8 cellular contexts compared by ENCODE assay signal in the genomic region with DNA sequence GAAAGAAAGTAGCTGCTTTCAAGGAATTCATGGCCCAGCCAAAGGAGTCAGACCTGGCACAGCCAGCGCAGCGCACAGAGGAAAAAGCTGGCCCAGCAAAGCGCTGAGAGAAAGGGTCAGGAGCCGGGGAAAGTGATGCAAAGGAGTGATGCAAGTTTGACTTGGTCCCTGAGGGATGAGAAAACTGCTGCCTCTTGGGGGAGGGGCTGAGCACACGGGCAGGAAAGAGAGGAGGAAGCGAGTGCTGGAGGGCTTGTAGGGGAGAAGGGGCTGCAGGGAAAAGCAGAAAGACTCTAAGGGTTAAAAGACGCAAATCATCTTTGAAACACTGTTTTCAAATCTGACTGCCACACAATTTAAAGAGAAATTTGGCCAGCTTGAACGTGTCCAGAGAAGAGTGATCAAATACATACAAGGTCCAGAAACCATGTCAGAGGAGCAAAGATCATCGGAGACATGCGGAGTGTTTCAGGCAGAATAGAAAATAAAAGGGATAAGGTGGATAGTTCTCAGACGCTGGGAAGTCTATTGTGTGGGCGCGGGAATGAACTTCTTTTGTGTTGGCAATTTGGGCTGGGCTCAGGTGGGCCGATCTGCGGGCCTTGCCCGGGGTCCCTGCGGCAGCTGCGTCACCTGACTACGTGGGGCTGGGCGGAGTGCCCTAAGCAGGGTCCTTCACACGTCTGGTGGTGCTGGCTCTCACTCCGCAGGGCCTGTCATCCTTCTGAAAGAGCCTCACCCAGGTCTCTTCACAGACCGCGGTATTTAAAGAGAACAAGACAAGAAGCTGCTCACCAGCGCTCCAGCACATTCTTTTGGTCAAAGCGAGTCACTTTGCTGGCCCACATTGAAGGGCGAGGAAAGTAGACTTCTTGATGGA. TPM values are rescaled to one million over a fixed set of nuclear protein-coding genes. Genes with fewer than 3 reads are reported as not detected.
DNase-seq lines count a peak whose midpoint lies in the region; ATAC-seq, FAIRE-seq and TF ChIP-seq lines count a peak whose summit lies in the region.
"Had no signal": no experiment of that assay in that cellular context is flagged by ENCODE, and none has a peak within 500 bp of the region (broad histone marks: within the 10 kb centered on the region; RNA-seq: fewer than 3 reads in every experiment).

No MANE protein-coding gene starts in this region.

- H3K27ac ChIP-seq in HUES6 (ENCODE audit: low read depth, low read length), result no peak overlapping the region
- H3K27ac ChIP-seq in subcutaneous abdominal adipose tissue (ENCODE audit: low read depth, low read length), result peak overlapping the region; percentile 35

- no peak for FAIRE-seq in bronchial epithelial cell (lab: Jason Lieb, UNC)
- peak; percentile 41 for FAIRE-seq in islet of Langerhans (lab: Jason Lieb, UNC)

- no peak for TF ChIP-seq CTCF in bronchial epithelial cell (IDR thresholded peaks at IDR 0.05; ENCODE audit: insufficient read depth, low read length, severe bottlenecking)

- peak; percentile 21 for DNase-seq in bronchial epithelial cell (ENCODE audit: low read depth)
- DNase-seq in mucosa of gallbladder (ENCODE audit: low spot score), result no peak
- DNase-seq in stimulated activated naive CD4-positive, alpha-beta T cell (lab: John Stamatoyannopoulos, UW), result no peak
- DNase-seq: cortex of kidney had no signal

- no peaks in the 10 kb centered on the region; the same call in 1 of the 2 replicates for H3K27me3 ChIP-seq in HUES6 (ENCODE audit: control insufficient read depth, insufficient read depth, low read length)
- no peaks in the 10 kb centered on the region for H3K27me3 ChIP-seq in bronchial epithelial cell (ENCODE audit: control insufficient read depth, insufficient read depth, low read length)
- no peaks in the 10 kb centered on the region for H3K27me3 ChIP-seq in subcutaneous abdominal adipose tissue (ENCODE audit: control insufficient read depth in 5 of 5, insufficient read depth in 4 of 5, low read length in 5 of 5)

- H3K9me3 ChIP-seq in HUES6 (ENCODE audit: control insufficient read depth, insufficient read depth, low read depth, low read length) (no peaks in the 10 kb centered on the region), subcutaneous abdominal adipose tissue (ENCODE audit: control insufficient read depth in 5 of 5, low read length in 5 of 5) (no peaks in the 10 kb centered on the region)

- H3K4me3 ChIP-seq in HUES6 (ENCODE audit: low read depth, low read length) (peak overlapping the region; percentile 65), bronchial epithelial cell (ENCODE audit: low read depth, low read length) (no peak overlapping the region), subcutaneous abdominal adipose tissue (ENCODE audit: low read depth in 1 of 5, low read length in 5 of 5) (peak overlapping the region; percentile 13 to 60 (median 51))

- H3K36me3 ChIP-seq in HUES6 (ENCODE audit: control insufficient read depth, insufficient read depth, low read length) (no peaks in the 10 kb centered on the region), bronchial epithelial cell (ENCODE audit: control insufficient read depth, insufficient read depth, low read length) (no peaks in the 10 kb centered on the region), subcutaneous abdominal adipose tissue (ENCODE audit: control insufficient read depth in 5 of 5, insufficient read depth in 5 of 5, low read length in 5 of 5) (peaks cover 0 to 14% (median 8%) of the 10 kb centered on the region in 5 donors)

- H3K4me1 ChIP-seq in HUES6 (ENCODE audit: control insufficient read depth, insufficient read depth, low read length) (peaks cover 18% of the 10 kb centered on the region), subcutaneous abdominal adipose tissue (ENCODE audit: control insufficient read depth in 5 of 5, insufficient read depth in 5 of 5, low read length in 5 of 5) (peaks cover 3 to 14% (median 13%) of the 10 kb centered on the region in 5 donors)

- no peak for ATAC-seq in GM21717 (IDR thresholded peaks at IDR 0.05; ENCODE audit: unreplicated experiment)

- peak overlapping the region; percentile 53 for H3K9ac ChIP-seq in HUES6 (ENCODE audit: low read length)
- peak overlapping the region in 1 of 5 donors; percentile 20 for H3K9ac ChIP-seq in subcutaneous abdominal adipose tissue (ENCODE audit: low read length in 5 of 5)

RNA-seq across cellular contexts. Expression of a gene that starts 18.1 kb away (rescaled TPM):
- 0.79 and 1.5 TPM in 2 replicates for total RNA-seq in bronchial epithelial cell
- 7.2 TPM for total RNA-seq in mucosa of gallbladder
